In genomic region chr15:58933311-58934113, GRCh38 we compare ENCODE assay signal across 9 cellular contexts. TPM values are rescaled to one million over a fixed set of nuclear protein-coding genes. Genes with fewer than 3 reads are reported as not detected.
DNase-seq lines count a peak whose midpoint lies in the region; ATAC-seq, FAIRE-seq and TF ChIP-seq lines count a peak whose summit lies in the region.
"Had no signal": no experiment of that assay in that cellular context is flagged by ENCODE, and none has a peak within 500 bp of the region (broad histone marks: within the 10 kb centered on the region; RNA-seq: fewer than 3 reads in every experiment).

TSS of gene SLTM (minus strand) at chr15:58933679. CDS start at chr15:58933565, 114 bp downstream.

- H3K27ac Mint-ChIP-seq in central memory CD8-positive, alpha-beta T cell (ENCODE audit: low read depth): peak within 1 kb of the TSS; percentile 98

- H3K4me1 Mint-ChIP-seq in central memory CD8-positive, alpha-beta T cell: peaks cover 5% of the 10 kb centered on the region

- DNase-seq in AML-193 (lab: John Stamatoyannopoulos, UW): peak; percentile 91 to 93
- DNase-seq in NCI-H446 treated with DMSO at 0.1 percent for 48 hours (lab: John Stamatoyannopoulos, UW): peak; percentile 87
- DNase-seq in central memory CD8-positive, alpha-beta T cell (ENCODE audit: low spot score in 2 of 2): peak; percentile 80 to 86
- DNase-seq in kidney: peak; percentile 98
- DNase-seq in stimulated activated CD4-positive, alpha-beta T cell treated with anti-CD3 and anti-CD28 coated beads, Interleukin-15, amount 100 ng/mL, for 1 hour (ENCODE audit: low read depth in 1 of 2, low spot score in 1 of 2): peak; percentile 87

- H3K4me1 ChIP-seq in kidney (ENCODE audit: control insufficient read depth in 1 of 2, insufficient read depth in 1 of 2, low read depth in 1 of 2, low read length in 2 of 2): peaks cover 5 to 17% of the 10 kb centered on the region in 2 donors

- H3K27me3 Mint-ChIP-seq in central memory CD8-positive, alpha-beta T cell: no peaks in the 10 kb centered on the region

- TF ChIP-seq CTCF in kidney (IDR thresholded peaks at IDR 0.05; ENCODE audit: borderline replicate concordance, extremely low read depth, insufficient read depth): no peak

- ATAC-seq in GM19043 (IDR thresholded peaks at IDR 0.05; ENCODE audit: low read depth, unreplicated experiment) (peak; percentile 80), HG03354 (IDR thresholded peaks at IDR 0.05; ENCODE audit: poor library complexity, severe bottlenecking, unreplicated experiment) (peak; percentile 89)
- ATAC-seq in activated CD4-positive, CD25-positive, alpha-beta regulatory T cell treated with anti-CD3 and anti-CD28 coated beads, Interleukin-2, amount 50 U/mL, for 24 hours: peak; percentile 92 to 96
- peak; percentile 94 for ATAC-seq in central memory CD8-positive, alpha-beta T cell (replicated peaks; ENCODE audit: extremely low read depth, poor library complexity, severe bottlenecking)

- peak within 1 kb of the TSS; percentile 76 to 85 for H3K4me3 ChIP-seq in kidney (ENCODE audit: low read length in 2 of 2)

- H3K9me3 Mint-ChIP-seq in central memory CD8-positive, alpha-beta T cell: no peaks in the 10 kb centered on the region

- H3K36me3 Mint-ChIP-seq in central memory CD8-positive, alpha-beta T cell (ENCODE audit: insufficient read depth): peaks cover 26% of the 10 kb centered on the region

- intact Hi-C loops in kidney (cut with DNase I): no loop called here

- H3K36me3 ChIP-seq in kidney (ENCODE audit: control insufficient read depth in 1 of 2, insufficient read depth in 2 of 2, low read length in 2 of 2): peaks cover 0 to 2% of the 10 kb centered on the region in 2 donors

- H3K9me3 ChIP-seq in kidney (ENCODE audit: control insufficient read depth in 1 of 2, low read length in 2 of 2): no peaks in the 10 kb centered on the region

- FAIRE-seq in kidney (lab: Jason Lieb, UNC): no peak
- FAIRE-seq: colon had no signal

- peak within 1 kb of the TSS; percentile 91 to 99 for H3K9ac ChIP-seq in kidney (ENCODE audit: low read length in 2 of 2)

- H3K27ac ChIP-seq in kidney (ENCODE audit: low read depth in 2 of 2, low read length in 2 of 2): peak within 1 kb of the TSS; percentile 99

- peak within 1 kb of the TSS; percentile 93 for H3K4me3 Mint-ChIP-seq in central memory CD8-positive, alpha-beta T cell

RNA-seq across cellular contexts. Expression of gene SLTM, which starts in this region (rescaled TPM):
- 93.5 TPM for total RNA-seq in kidney
- polyA plus RNA-seq in kidney (ENCODE audit: insufficient read depth, low read depth, low replicate concordance): 30.5 TPM

Comparison
In these comparisons a context has a peak if more than half of its experiments do, and no peak if none do; other contexts are left out.
1. Peak in every context shown above with its lines: DNase-seq, ATAC-seq, H3K4me3 ChIP-seq and H3K27ac ChIP-seq.